ENCODE assay signal across 14 cellular contexts in genomic region chr12:26963413-26963812, GRCh38.
"Had no signal": no experiment of that assay in that cellular context is flagged by ENCODE, and none has a peak within 500 bp of the region (broad histone marks: within the 10 kb centered on the region; RNA-seq: fewer than 3 reads in every experiment).

No MANE protein-coding gene starts in this region.

- H3K27ac ChIP-seq: adrenal gland, coronary artery, esophagus squamous epithelium, pancreas, sigmoid colon, spleen, stomach, testis, upper lobe of left lung had no signal

- DNase-seq: activated CD4-positive, alpha-beta T cell treated with anti-CD3 and anti-CD28 coated beads, Interleukin-2, amount 50 U/mL, for 1 hour; activated effector memory CD4-positive, alpha-beta T cell treated with Interleukin-2 at 50 U/mL for 16 hours; activated naive CD4-positive, alpha-beta T cell treated with anti-CD3 and anti-CD28 coated beads, Interleukin-2, amount 50 U/mL, for 16 hours; adrenal gland; esophagus squamous epithelium; islet precursor cell; naive thymus-derived CD8-positive, alpha-beta T cell; pancreas; sigmoid colon; spleen; stomach; testis; upper lobe of left lung had no signal

- H3K4me3 ChIP-seq: adrenal gland, coronary artery, esophagus squamous epithelium, pancreas, sigmoid colon, spleen, stomach, testis, upper lobe of left lung had no signal

- ATAC-seq: naive thymus-derived CD8-positive, alpha-beta T cell; pancreas had no signal

- FAIRE-seq: pancreas had no signal
